Comparison of ENCODE assay signal across 1 cellular context in genomic region chr4:183773790-183774189, GRCh38.
TF ChIP-seq lines count a peak whose summit lies in the region.

No MANE protein-coding gene starts in this region.

TF ChIP-seq in WTC11, 78 proteins besides CTCF, POLR2A, EP300 and RAD21 (continued from another document):
- no peak for TF ChIP-seq ZSCAN18 (CRISPR knock-in tag; IDR thresholded peaks at IDR 0.05)
- no peak for TF ChIP-seq GTF2I (CRISPR knock-in tag; conservative IDR thresholded peaks at IDR 0.05)
- no peak for TF ChIP-seq USF1 (CRISPR knock-in tag; IDR thresholded peaks at IDR 0.05)
- no peak for TF ChIP-seq AR (CRISPR knock-in tag; IDR thresholded peaks at IDR 0.05)
- no peak for TF ChIP-seq NFYB (CRISPR knock-in tag; conservative IDR thresholded peaks at IDR 0.05; ENCODE audit: low read depth)
- no peak for TF ChIP-seq CREB1 (CRISPR knock-in tag; IDR thresholded peaks at IDR 0.05)
- no peak for TF ChIP-seq SP1 (CRISPR knock-in tag; conservative IDR thresholded peaks at IDR 0.05)
- no peak for TF ChIP-seq JAZF1 (CRISPR knock-in tag; IDR thresholded peaks at IDR 0.05)
- no peak for TF ChIP-seq NFATC4 (CRISPR knock-in tag; IDR thresholded peaks at IDR 0.05)
